ENCODE assay signal across 19 cellular contexts in the genomic region with DNA sequence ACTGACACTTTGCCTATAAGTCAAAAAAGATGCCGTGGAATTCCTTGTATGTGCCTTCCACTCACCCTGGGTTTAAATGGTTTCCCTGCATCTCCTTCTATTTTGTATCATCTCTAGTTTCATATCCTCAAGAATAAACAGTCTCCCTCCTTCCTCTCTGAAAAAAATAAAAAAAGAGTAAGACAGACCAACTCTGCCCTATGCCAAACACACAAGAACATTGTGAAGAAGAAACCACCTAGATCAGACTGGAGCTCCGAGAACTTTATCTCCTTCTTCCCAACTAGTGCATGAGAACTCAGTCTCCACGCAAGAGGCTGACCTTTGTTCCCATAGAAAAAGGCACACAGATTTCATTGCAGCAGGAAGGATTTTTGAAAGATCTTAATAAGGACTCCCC. TPM values are rescaled to one million over a fixed set of nuclear protein-coding genes. Genes with fewer than 3 reads are reported as not detected.
DNase-seq lines count a peak whose midpoint lies in the region; ATAC-seq and TF ChIP-seq lines count a peak whose summit lies in the region.
"Had no signal": no experiment of that assay in that cellular context is flagged by ENCODE, and none has a peak within 500 bp of the region (broad histone marks: within the 10 kb centered on the region; RNA-seq: fewer than 3 reads in every experiment).

No MANE protein-coding gene starts in this region.

- H3K79me1 ChIP-seq in H9 (ENCODE audit: insufficient read depth, low read depth, low read length, poor library complexity, severe bottlenecking): no peaks in the 10 kb centered on the region

- H4K20me1 ChIP-seq in osteoblast (ENCODE audit: insufficient read depth, low read length) (no peaks in the 10 kb centered on the region), H9 (ENCODE audit: control insufficient read depth, insufficient read depth, insufficient read length) (peaks cover 2% of the 10 kb centered on the region)

- H3K4me2 ChIP-seq in osteoblast (ENCODE audit: insufficient read depth, low read length) (no peak overlapping the region), H9 (ENCODE audit: insufficient read depth, insufficient read length, low read length) (no peak overlapping the region)

- no peak for DNase-seq in cardiac muscle cell (ENCODE audit: low read depth in 1 of 2, low spot score in 1 of 2)
- no peak for DNase-seq in right cardiac atrium
- no peak for DNase-seq in chondrocyte (ENCODE audit: low spot score)
- DNase-seq in osteoblast (ENCODE audit: insufficient read length, low spot score, missing footprints): no peak
- DNase-seq in vagina (ENCODE audit: extremely low spot score in 2 of 2): no peak
- DNase-seq in H9: no peak
- no peak for DNase-seq in activated gamma-delta T cell treated with Interleukin-2 at 50 U/mL for 16 hours
- no peak for DNase-seq in SIG-M5 (lab: John Stamatoyannopoulos, UW)
- DNase-seq: activated CD4-positive, CD25-positive, alpha-beta regulatory T cell; activated CD8-positive, alpha-beta T cell treated with anti-CD3 and anti-CD28 coated beads, Interleukin-2, amount 10 ng/mL, durations not matched to agents 7 days and 5 days; activated naive CD4-positive, alpha-beta T cell treated with anti-CD3 and anti-CD28 coated beads, Interleukin-2, amount 10 ng/mL, durations not matched to agents 7 days and 5 days; activated T-cell treated with anti-CD3 and anti-CD28 coated beads, Interleukin-2, amount 50 U/mL, for 4 hours; CD4-positive, CD25-positive, alpha-beta regulatory T cell; midbrain; NCI-H146; NCI-H226; retina; stimulated activated CD4-positive, alpha-beta T cell treated with anti-CD3 and anti-CD28 coated beads, Interleukin-15, amount 100 ng/mL, for 24 hours had no signal

- H2BK120ac ChIP-seq in H9 (ENCODE audit: low read depth, low read length, poor library complexity, severe bottlenecking): no peak overlapping the region

- H3K36me3 ChIP-seq in cardiac muscle cell (no peaks in the 10 kb centered on the region), osteoblast (ENCODE audit: insufficient read depth, low read length) (no peaks in the 10 kb centered on the region), vagina (no peaks in the 10 kb centered on the region)

- H3K27me3 ChIP-seq in cardiac muscle cell: no peaks in the 10 kb centered on the region
- no peaks in the 10 kb centered on the region for H3K27me3 ChIP-seq in right cardiac atrium (ENCODE audit: control insufficient read depth, insufficient read depth)
- no peaks in the 10 kb centered on the region for H3K27me3 ChIP-seq in osteoblast (ENCODE audit: insufficient read depth, low read length)
- no peaks in the 10 kb centered on the region for H3K27me3 ChIP-seq in vagina
- H3K27me3 ChIP-seq in H9 (ENCODE audit: insufficient read depth, low read length): no peaks in the 10 kb centered on the region

- H3T11ph ChIP-seq in H9 (ENCODE audit: low read length): no peak overlapping the region

- H3K27ac ChIP-seq in cardiac muscle cell: peak overlapping the region; percentile 82
- no peak overlapping the region for H3K27ac ChIP-seq in right cardiac atrium (ENCODE audit: low read length)
- H3K27ac ChIP-seq in osteoblast (ENCODE audit: low read depth, low read length): no peak overlapping the region
- H3K27ac ChIP-seq in vagina: peak overlapping the region; percentile 78
- no peak overlapping the region for H3K27ac ChIP-seq in H9 (ENCODE audit: insufficient read length, low read depth, low read length)

- H3K4me1 Mint-ChIP-seq in chondrocyte (ENCODE audit: low read depth) (peaks cover 37% of the 10 kb centered on the region), H9 (peaks cover 8% of the 10 kb centered on the region in 2 experiments)
- H3K4me1 Mint-ChIP-seq: activated naive CD4-positive, alpha-beta T cell treated with anti-CD3 and anti-CD28 coated beads, Interleukin-2, amount 10 ng/mL, durations not matched to agents 7 days and 5 days; CD4-positive, CD25-positive, alpha-beta regulatory T cell had no signal

- no peak overlapping the region for H4K5ac ChIP-seq in H9 (ENCODE audit: insufficient read length, low read depth, low read length)

- H3K79me2 ChIP-seq in osteoblast (ENCODE audit: insufficient read depth, low read length) (no peaks in the 10 kb centered on the region), H9 (ENCODE audit: insufficient read depth, low read length) (no peaks in the 10 kb centered on the region)

- H3K9me3 ChIP-seq in cardiac muscle cell (ENCODE audit: low read depth): no peaks in the 10 kb centered on the region
- H3K9me3 ChIP-seq in right cardiac atrium (ENCODE audit: control insufficient read depth, low read length): no peaks in the 10 kb centered on the region
- H3K9me3 ChIP-seq in osteoblast (ENCODE audit: low read depth, low read length): no peaks in the 10 kb centered on the region
- no peaks in the 10 kb centered on the region for H3K9me3 ChIP-seq in vagina
- H3K9me3 ChIP-seq in H9 (ENCODE audit: control insufficient read depth, low read depth, low read length): no peaks in the 10 kb centered on the region

- TF ChIP-seq CTCF in cardiac muscle cell (IDR thresholded peaks at IDR 0.05; ENCODE audit: low read depth, low read length) (no peak), chondrocyte (IDR thresholded peaks at IDR 0.05) (no peak), osteoblast (IDR thresholded peaks at IDR 0.05; ENCODE audit: extremely low read depth, low read depth, low read length) (no peak), vagina (IDR thresholded peaks at IDR 0.05) (no peak), H9 (conservative IDR thresholded peaks at IDR 0.05) (no peak)

- no peak overlapping the region for H2BK12ac ChIP-seq in H9 (ENCODE audit: insufficient read length, low read depth, low read length)

- no peak overlapping the region for H3K4me3 Mint-ChIP-seq in chondrocyte (ENCODE audit: unreplicated experiment)
- no peak overlapping the region for H3K4me3 Mint-ChIP-seq in H9
- H3K4me3 Mint-ChIP-seq: activated CD8-positive, alpha-beta T cell treated with anti-CD3 and anti-CD28 coated beads, Interleukin-2, amount 10 ng/mL, durations not matched to agents 7 days and 5 days; activated naive CD4-positive, alpha-beta T cell treated with anti-CD3 and anti-CD28 coated beads, Interleukin-2, amount 10 ng/mL, durations not matched to agents 7 days and 5 days; activated T-cell treated with anti-CD3 and anti-CD28 coated beads, Interleukin-2, amount 50 U/mL, for 4 hours; CD4-positive, CD25-positive, alpha-beta regulatory T cell; type B pancreatic cell had no signal

- H2BK20ac ChIP-seq in H9 (ENCODE audit: low read depth, low read length, poor library complexity, severe bottlenecking): no peak overlapping the region

- intact Hi-C loops in right cardiac atrium (cut with DNase I): loop anchor here in 2 of 4 donors (10.0 kb wide), 1 partner anchor 164 kb away; no protein-coding TSS in a partner anchor
- intact Hi-C loops in vagina (cut with DNase I): no loop called here

- no peak overlapping the region for H3K18ac ChIP-seq in H9 (ENCODE audit: insufficient read length, low read depth, low read length)

- H3K4ac ChIP-seq in H9 (ENCODE audit: low read depth, low read length): no peak overlapping the region

- H3K27ac Mint-ChIP-seq in chondrocyte (ENCODE audit: unreplicated experiment) (peak overlapping the region; percentile 94), H9 (no peak overlapping the region)
- H3K27ac Mint-ChIP-seq: activated CD8-positive, alpha-beta T cell treated with anti-CD3 and anti-CD28 coated beads, Interleukin-2, amount 10 ng/mL, durations not matched to agents 7 days and 5 days; activated naive CD4-positive, alpha-beta T cell treated with anti-CD3 and anti-CD28 coated beads, Interleukin-2, amount 10 ng/mL, durations not matched to agents 7 days and 5 days; CD4-positive, CD25-positive, alpha-beta regulatory T cell had no signal

- H3K4me1 ChIP-seq in cardiac muscle cell (ENCODE audit: low read depth) (peaks cover 3% of the 10 kb centered on the region), right cardiac atrium (ENCODE audit: control insufficient read depth, insufficient read depth, low read length) (no peaks in the 10 kb centered on the region), osteoblast (ENCODE audit: insufficient read depth, low read length) (peaks cover 13% of the 10 kb centered on the region), vagina (peaks cover 10% of the 10 kb centered on the region), H9 (ENCODE audit: insufficient read depth, low read length) (no peaks in the 10 kb centered on the region)

- H3K56ac ChIP-seq in H9 (ENCODE audit: insufficient read length, low read depth, low read length): no peak overlapping the region

- no peak overlapping the region for H4K8ac ChIP-seq in H9 (replicated peaks; ENCODE audit: insufficient read length, low read depth, low read length)

- TF ChIP-seq POLR2A in vagina (IDR thresholded peaks at IDR 0.05): no peak

- H3K9ac ChIP-seq in H9 (ENCODE audit: extremely low read depth, insufficient read length, low read length): no peak overlapping the region

- H3K4me3 ChIP-seq in cardiac muscle cell (no peak overlapping the region), right cardiac atrium (ENCODE audit: low read length) (no peak overlapping the region), osteoblast (ENCODE audit: insufficient read depth, low read length) (no peak overlapping the region), vagina (no peak overlapping the region)

- H2BK5ac ChIP-seq in H9 (ENCODE audit: insufficient read length, low read length): no peak overlapping the region

- no peak overlapping the region for H2BK15ac ChIP-seq in H9 (ENCODE audit: low read depth, low read length)

- H3K36me3 Mint-ChIP-seq in chondrocyte (ENCODE audit: low read depth): peaks cover 3% of the 10 kb centered on the region
- H3K36me3 Mint-ChIP-seq in H9 (ENCODE audit: insufficient read depth in 1 of 3, low read depth in 3 of 3): no peaks in the 10 kb centered on the region; a peak in 1 of 7 replicates
- H3K36me3 Mint-ChIP-seq: activated naive CD4-positive, alpha-beta T cell treated with anti-CD3 and anti-CD28 coated beads, Interleukin-2, amount 10 ng/mL, durations not matched to agents 7 days and 5 days; CD4-positive, CD25-positive, alpha-beta regulatory T cell; type B pancreatic cell had no signal

- H3K14ac ChIP-seq in H9 (ENCODE audit: insufficient read depth, low read length): no peak overlapping the region

- no peak overlapping the region for H2AK5ac ChIP-seq in H9 (ENCODE audit: insufficient read length, low read length)

- no peak overlapping the region for H4K91ac ChIP-seq in H9 (ENCODE audit: insufficient read length, low read depth, low read length)

- no peak for ATAC-seq in right cardiac atrium
- ATAC-seq: activated CD8-positive, alpha-beta T cell treated with anti-CD3 and anti-CD28 coated beads, Interleukin-2, amount 10 ng/mL, durations not matched to agents 7 days and 5 days; activated T-cell treated with anti-CD3 and anti-CD28 coated beads, Interleukin-2, amount 50 U/mL, for 4 hours had no signal

- H2AFZ ChIP-seq in osteoblast (ENCODE audit: low read length) (peak overlapping the region; percentile 10), H9 (ENCODE audit: low read length) (no peak overlapping the region)

- H3K9me3 Mint-ChIP-seq in chondrocyte (ENCODE audit: low read depth) (peaks cover 5% of the 10 kb centered on the region), H9 (no peaks in the 10 kb centered on the region; a peak in 1 of 5 replicates)
- H3K9me3 Mint-ChIP-seq: activated naive CD4-positive, alpha-beta T cell treated with anti-CD3 and anti-CD28 coated beads, Interleukin-2, amount 10 ng/mL, durations not matched to agents 7 days and 5 days; activated T-cell treated with anti-CD3 and anti-CD28 coated beads, Interleukin-2, amount 50 U/mL, for 4 hours; type B pancreatic cell had no signal

- no peaks in the 10 kb centered on the region for H3K27me3 Mint-ChIP-seq in chondrocyte (ENCODE audit: low read depth)
- H3K27me3 Mint-ChIP-seq in H9 (ENCODE audit: low read depth): peaks cover 68% of the 10 kb centered on the region

- H3K23ac ChIP-seq in H9 (ENCODE audit: insufficient read length, low read depth, low read length): no peak overlapping the region

- 68% methylated on average over 3 of the region's 3 CpGs for WGBS in right cardiac atrium
- no CpG with 5 or more reads among the region's 3 CpGs for WGBS in H9 (ENCODE audit: extremely low coverage, insufficient read length, low lambda C conversion rate)

- H3K23me2 ChIP-seq in H9 (ENCODE audit: insufficient read length, low read depth, low read length, poor library complexity, severe bottlenecking): no peaks in the 10 kb centered on the region

RNA-seq across cellular contexts. Expression of gene PEX26, which starts 8.8 kb away (rescaled TPM):
- total RNA-seq in cardiac muscle cell (35.6 and 45.5 TPM in 2 replicates), right cardiac atrium (10 to 100 TPM; 19.5 to 23.5 (median 23.3) TPM), chondrocyte (33.4 to 34.4 TPM (median 33.7 TPM) in 3 replicates), osteoblast (25.3 and 26.8 TPM in 2 replicates), vagina (25.5 TPM), H9 (2021) (35.4 and 37.0 TPM in 2 replicates)
- polyA plus RNA-seq in cardiac muscle cell (5.4 and 6.8 TPM in 2 replicates), right cardiac atrium (17.4 TPM)

RNA-seq across cellular contexts. Expression of gene TUBA8, which starts 41.6 kb away (rescaled TPM):
- 1.1 TPM in 2 replicates for total RNA-seq in cardiac muscle cell
- 0.87 and 1.4 TPM in 2 replicates for polyA plus RNA-seq in cardiac muscle cell
- 100 to 1,000 TPM in 2 of 4 donors, 10 to 100 TPM in 2; 64.7 to 266 (median 108) TPM for total RNA-seq in right cardiac atrium
- polyA plus RNA-seq in right cardiac atrium: 307 TPM
- total RNA-seq in chondrocyte: 1.2 to 1.4 TPM (median 1.2 TPM) in 3 replicates
- 0.29 and 0.36 TPM in 2 replicates for total RNA-seq in osteoblast
- 5.6 TPM for total RNA-seq in vagina
- total RNA-seq in H9 (2021): 1.6 and 2.0 TPM in 2 replicates

RNA-seq across cellular contexts. Expression of gene MICAL3, which starts 44.6 kb away (rescaled TPM):
- total RNA-seq in cardiac muscle cell (48.7 and 76.9 TPM in 2 replicates), right cardiac atrium (100 to 1,000 TPM in 1 of 4 donors, 10 to 100 TPM in 3; 72.1 to 105 (median 79.1) TPM), chondrocyte (49.6 to 74.4 TPM (median 68.2 TPM) in 3 replicates), osteoblast (35.1 and 39.5 TPM in 2 replicates), vagina (35.1 TPM), H9 (2021) (41.6 and 50.2 TPM in 2 replicates)
- polyA plus RNA-seq in cardiac muscle cell (26.6 and 27.3 TPM in 2 replicates), right cardiac atrium (30.4 TPM)

Comparison
In these comparisons a context has a peak if more than half of its experiments do, and no peak if none do; other contexts are left out.
1. H3K27ac ChIP-seq: peak in cardiac muscle cell (single experiment) and vagina (single experiment); none in right cardiac atrium (single experiment), osteoblast (single experiment) and H9 (single experiment).